Comparison of ENCODE assay signal across 21 cellular contexts in genomic region chr7:86148501-86148900, GRCh38.
A peak's percentile ranks its signal among the peaks of the same experiment; 100 is the strongest.
DNase-seq lines count a peak whose midpoint lies in the region; ATAC-seq, FAIRE-seq and TF ChIP-seq lines count a peak whose summit lies in the region.
"Had no signal": no experiment of that assay in that cellular context is flagged by ENCODE, and none has a peak within 500 bp of the region (broad histone marks: within the 10 kb centered on the region; RNA-seq: fewer than 3 reads in every experiment).

No MANE protein-coding gene starts in this region.

- no peak for TF ChIP-seq POLR2A in HCT116 (IDR thresholded peaks at IDR 0.05; ENCODE audit: borderline replicate concordance, extremely low read depth, insufficient read depth, insufficient read length)
- TF ChIP-seq POLR2A in suprapubic skin (IDR thresholded peaks at IDR 0.05), result no peak
- no peak for TF ChIP-seq POLR2A in testis (IDR thresholded peaks at IDR 0.05)

- peak; percentile 16 for TF ChIP-seq RAD21 in HCT116 (IDR thresholded peaks at IDR 0.05; ENCODE audit: low read depth)

- no peaks in the 10 kb centered on the region for H3K9me3 Mint-ChIP-seq in endodermal cell
- peaks cover 14% of the 10 kb centered on the region for H3K9me3 Mint-ChIP-seq in activated CD4-positive, alpha-beta memory T cell treated with anti-CD3 and anti-CD28 coated beads, Interleukin-2, amount 10 ng/mL, durations not matched to agents 7 days and 5 days

- H3K27ac ChIP-seq in HCT116 (ENCODE audit: low read depth, low read length) (no peak overlapping the region), OCI-LY3 (ENCODE audit: low read length) (no peak overlapping the region), endodermal cell (ENCODE audit: low read depth, low read length) (no peak overlapping the region), suprapubic skin (no peak overlapping the region), testis (no peak overlapping the region)
- H3K27ac ChIP-seq: BLaER1 had no signal

- intact Hi-C loops in HCT116 (cut with micrococcal nuclease), result no loop called here
- intact Hi-C loops in testis (cut with DNase I; ENCODE audit: low total_unique reads), result no loop called here

- peaks cover 2% of the 10 kb centered on the region for H3K4me1 Mint-ChIP-seq in endodermal cell
- no peaks in the 10 kb centered on the region for H3K4me1 Mint-ChIP-seq in activated CD4-positive, alpha-beta memory T cell treated with anti-CD3 and anti-CD28 coated beads, Interleukin-2, amount 10 ng/mL, durations not matched to agents 7 days and 5 days
- H3K4me1 Mint-ChIP-seq: CD14-positive monocyte; CD4-positive, alpha-beta memory T cell; IgD-negative memory B cell had no signal

- H3K27me3 Mint-ChIP-seq in endodermal cell (ENCODE audit: insufficient read depth), result no peaks in the 10 kb centered on the region
- H3K27me3 Mint-ChIP-seq in activated CD4-positive, alpha-beta memory T cell treated with anti-CD3 and anti-CD28 coated beads, Interleukin-2, amount 10 ng/mL, durations not matched to agents 7 days and 5 days, result no peaks in the 10 kb centered on the region
- H3K27me3 Mint-ChIP-seq: CD4-positive, alpha-beta memory T cell; IgD-negative memory B cell had no signal

- no peaks in the 10 kb centered on the region for H3K36me3 Mint-ChIP-seq in endodermal cell (ENCODE audit: low read depth)
- no peaks in the 10 kb centered on the region for H3K36me3 Mint-ChIP-seq in activated CD4-positive, alpha-beta memory T cell treated with anti-CD3 and anti-CD28 coated beads, Interleukin-2, amount 10 ng/mL, durations not matched to agents 7 days and 5 days (ENCODE audit: low read depth)
- H3K36me3 Mint-ChIP-seq: CD14-positive monocyte; CD4-positive, alpha-beta memory T cell; IgD-negative memory B cell had no signal

- no peak overlapping the region for H2AFZ ChIP-seq in HCT116 (ENCODE audit: low read depth, low read length, poor library complexity, severe bottlenecking)
- no peak overlapping the region for H2AFZ ChIP-seq in OCI-LY3 (ENCODE audit: low read depth, low read length)

- no peak overlapping the region for H3K4me3 ChIP-seq in HCT116 (replicated peaks in 1 of 2; ENCODE audit: low read depth in 1 of 2, low read length in 2 of 2)
- no peak overlapping the region for H3K4me3 ChIP-seq in OCI-LY3 (ENCODE audit: low read length)
- H3K4me3 ChIP-seq in endodermal cell (ENCODE audit: low read length), result no peak overlapping the region
- no peak overlapping the region for H3K4me3 ChIP-seq in suprapubic skin
- H3K4me3 ChIP-seq in testis, result no peak overlapping the region
- H3K4me3 ChIP-seq: BLaER1 had no signal

- no peak overlapping the region for H3K4me3 Mint-ChIP-seq in endodermal cell
- H3K4me3 Mint-ChIP-seq in activated CD4-positive, alpha-beta memory T cell treated with anti-CD3 and anti-CD28 coated beads, Interleukin-2, amount 10 ng/mL, durations not matched to agents 7 days and 5 days, result no peak overlapping the region
- H3K4me3 Mint-ChIP-seq: CD14-positive monocyte; CD4-positive, alpha-beta memory T cell; IgD-negative memory B cell had no signal

- H4K20me1 ChIP-seq in HCT116 (ENCODE audit: insufficient read depth) (no peaks in the 10 kb centered on the region), OCI-LY3 (ENCODE audit: insufficient read depth, low read length) (no peaks in the 10 kb centered on the region)
- H4K20me1 ChIP-seq: BLaER1 had no signal

- no peak for FAIRE-seq in D721Med (lab: Jason Lieb, UNC)
- FAIRE-seq: GM12892, GM18507, HepG2 had no signal

- BruUV-seq in HCT116 (replicated peaks; lab: Mats Ljungman, UMichigan), result no TSS peak

- H3K36me3 ChIP-seq in HCT116 (ENCODE audit: control insufficient read depth in 1 of 2, insufficient read depth in 2 of 2, low read length in 2 of 2), result no peaks in the 10 kb centered on the region
- no peaks in the 10 kb centered on the region for H3K36me3 ChIP-seq in OCI-LY3 (replicated peaks; ENCODE audit: low read depth, low read length)
- no peaks in the 10 kb centered on the region for H3K36me3 ChIP-seq in endodermal cell (ENCODE audit: control insufficient read depth, insufficient read depth, low read length)
- H3K36me3 ChIP-seq in suprapubic skin, result no peaks in the 10 kb centered on the region
- no peaks in the 10 kb centered on the region for H3K36me3 ChIP-seq in testis (ENCODE audit: low read depth, missing control alignments)
- H3K36me3 ChIP-seq: BLaER1 had no signal

- H3K9ac ChIP-seq in HCT116 (ENCODE audit: low read length), result no peak overlapping the region
- no peak overlapping the region for H3K9ac ChIP-seq in OCI-LY3 (ENCODE audit: low read length)
- no peak overlapping the region for H3K9ac ChIP-seq in endodermal cell (ENCODE audit: extremely low read depth, low read length, poor library complexity, severe bottlenecking)
- H3K9ac ChIP-seq: BLaER1 had no signal

- DNase-seq in D721Med (ENCODE audit: insufficient read length, low spot score) (no peak), HCT116 (ENCODE audit: low read depth, low spot score) (no peak), endodermal cell (no peak), suprapubic skin (ENCODE audit: low spot score in 2 of 2) (no peak), testis (no peak), amniotic stem cell (lab: John Stamatoyannopoulos, UW) (no peak)
- no peak for DNase-seq in activated CD4-positive, alpha-beta memory T cell treated with anti-CD3 and anti-CD28 coated beads, Interleukin-2, amount 10 ng/mL, durations not matched to agents 7 days and 5 days
- DNase-seq: 8988T; CD4-positive, alpha-beta memory T cell; DMS 273 treated with DMSO at 0.1 percent for 48 hours; DMS79; GDM1; HCEC 1CT; KG1 had no signal

- H3K4me1 ChIP-seq in HCT116 (ENCODE audit: control insufficient read depth in 1 of 2, insufficient read depth in 2 of 2, low read length in 2 of 2) (0 out of 4 replicates have a peak, but pooled peaks cover 0 to 4% of the 10 kb centered on the region in 2 experiments), OCI-LY3 (ENCODE audit: low read length) (no peaks in the 10 kb centered on the region), endodermal cell (ENCODE audit: control insufficient read depth, insufficient read depth, low read length) (no peaks in the 10 kb centered on the region), suprapubic skin (no peaks in the 10 kb centered on the region), testis (no peaks in the 10 kb centered on the region)
- H3K4me1 ChIP-seq: BLaER1 had no signal

- no peak for ATAC-seq in HCT116
- ATAC-seq: HepG2 had no signal

- TF ChIP-seq CTCF in D721Med (IDR thresholded peaks at IDR 0.05; ENCODE audit: insufficient read depth, missing control alignments), result peak; percentile 32
- TF ChIP-seq CTCF in HCT116 (IDR thresholded peaks at IDR 0.05 in 2 of 3, conservative IDR thresholded peaks at IDR 0.05 in 1 of 3; ENCODE audit: borderline replicate concordance in 1 of 3, insufficient read depth in 1 of 3, low read depth in 2 of 3, low read length in 2 of 3), result no peak
- TF ChIP-seq CTCF in OCI-LY3 (IDR thresholded peaks at IDR 0.05; ENCODE audit: low read depth, low read length), result 0 out of 2 replicates have a peak, but pooled peaks have one; percentile 7
- peak; percentile 51 for TF ChIP-seq CTCF in endodermal cell (conservative IDR thresholded peaks at IDR 0.05)
- no peak for TF ChIP-seq CTCF in suprapubic skin (IDR thresholded peaks at IDR 0.05)
- no peak for TF ChIP-seq CTCF in testis (IDR thresholded peaks at IDR 0.05)

- RAD21 ChIA-PET in HCT116 (lab: Charles Lee; ENCODE audit: low non-redundant PET in 1 of 2, low total read pairs in 2 of 2, uncharacterized antibody in 2 of 2, unreplicated experiment in 2 of 2), result no interaction called here

- CTCF ChIA-PET in HCT116 (lab: Charles Lee), result interaction anchor here (1.8 kb wide), 1 partner anchor 321 kb away, joined by 8 read pairs; no protein-coding TSS in a partner anchor
- CTCF ChIA-PET in activated CD4-positive, alpha-beta memory T cell treated with anti-CD3 and anti-CD28 coated beads, Interleukin-2, amount 10 ng/mL, durations not matched to agents 7 days and 5 days (lab: Charles Lee), result no interaction called here

- H3K27ac Mint-ChIP-seq in endodermal cell, result no peak overlapping the region
- H3K27ac Mint-ChIP-seq in activated CD4-positive, alpha-beta memory T cell treated with anti-CD3 and anti-CD28 coated beads, Interleukin-2, amount 10 ng/mL, durations not matched to agents 7 days and 5 days, result no peak overlapping the region
- H3K27ac Mint-ChIP-seq: CD14-positive monocyte; CD4-positive, alpha-beta memory T cell; IgD-negative memory B cell had no signal

- H3K27me3 ChIP-seq in HCT116 (ENCODE audit: insufficient read depth, low read length), result no peaks in the 10 kb centered on the region
- no peaks in the 10 kb centered on the region for H3K27me3 ChIP-seq in OCI-LY3 (ENCODE audit: low read depth, low read length)
- H3K27me3 ChIP-seq in endodermal cell (ENCODE audit: control insufficient read depth, insufficient read depth, low read length, poor library complexity, severe bottlenecking), result no peaks in the 10 kb centered on the region
- no peaks in the 10 kb centered on the region for H3K27me3 ChIP-seq in suprapubic skin
- H3K27me3 ChIP-seq in testis, result no peaks in the 10 kb centered on the region
- H3K27me3 ChIP-seq: BLaER1 had no signal

- POLR2A ChIA-PET in HCT116 (lab: Charles Lee), result no interaction called here
- POLR2A ChIA-PET in activated CD4-positive, alpha-beta memory T cell treated with anti-CD3 and anti-CD28 coated beads, Interleukin-2, amount 10 ng/mL, durations not matched to agents 7 days and 5 days (lab: Charles Lee), result no interaction called here

- no peak for TF ChIP-seq EP300 in suprapubic skin (IDR thresholded peaks at IDR 0.05)

- H3K4me2 ChIP-seq in HCT116 (ENCODE audit: low read length) (no peak overlapping the region), OCI-LY3 (ENCODE audit: low read length) (no peak overlapping the region)
- H3K4me2 ChIP-seq: BLaER1 had no signal

- no peaks in the 10 kb centered on the region for H3K79me2 ChIP-seq in HCT116 (ENCODE audit: insufficient read depth, low read length)
- no peaks in the 10 kb centered on the region for H3K79me2 ChIP-seq in OCI-LY3 (ENCODE audit: low read length)

- no peaks in the 10 kb centered on the region for H3K9me2 ChIP-seq in HCT116 (ENCODE audit: insufficient read depth)

- WGBS in endodermal cell (ENCODE audit: insufficient coverage in 1 of 2, insufficient read length in 1 of 2), 2 experiments, result 85% methylated on average over 2 of the region's 2 CpGs; no CpG with 5 or more reads in 1 of the 2 experiments
- WGBS in suprapubic skin, result 43% methylated on average over 2 of the region's 2 CpGs
- 65 to 71% methylated on average over 2 of the region's 2 CpGs for WGBS in testis, 2 donors

- H3K9me3 ChIP-seq in HCT116 (ENCODE audit: control insufficient read depth in 1 of 2, insufficient read depth in 1 of 2, low read depth in 1 of 2, low read length in 2 of 2) (no peaks in the 10 kb centered on the region), OCI-LY3 (ENCODE audit: insufficient read depth, low read length) (no peaks in the 10 kb centered on the region), endodermal cell (ENCODE audit: control insufficient read depth, low read length) (no peaks in the 10 kb centered on the region), suprapubic skin (no peaks in the 10 kb centered on the region), testis (no peaks in the 10 kb centered on the region)
- H3K9me3 ChIP-seq: BLaER1 had no signal

TF ChIP-seq in HCT116, 20 proteins besides CTCF, POLR2A, EP300 and RAD21 (continues in another document):
- TF ChIP-seq SRF (IDR thresholded peaks at IDR 0.05; ENCODE audit: low read depth) (no peak), EGR1 (IDR thresholded peaks at IDR 0.05; ENCODE audit: low read depth) (no peak)

Comparison
In these comparisons a context has a peak if more than half of its experiments do, and no peak if none do; other contexts are left out.
1. CTCF ChIP-seq: peak in D721Med (single experiment), OCI-LY3 (single experiment) and endodermal cell (single experiment); none in HCT116 (0 of 3), suprapubic skin (0 of 2) and testis (0 of 3).